Comparison of ENCODE assay signal across 8 cellular contexts in genomic region chr3:9769426-9770275, GRCh38. TPM values are rescaled to one million over a fixed set of nuclear protein-coding genes. Genes with fewer than 3 reads are reported as not detected.
DNase-seq lines count a peak whose midpoint lies in the region; ATAC-seq and TF ChIP-seq lines count a peak whose summit lies in the region.

TSS of gene CAMK1 (minus strand) at chr3:9769947. CDS start at chr3:9767749, 2,198 bp downstream.

- TF ChIP-seq CTCF in GM10248 (IDR thresholded peaks at IDR 0.05; ENCODE audit: control extremely low read depth, extremely low read depth, low read depth, missing control alignments) (no peak), RWPE1 (conservative IDR thresholded peaks at IDR 0.05; ENCODE audit: low read depth) (no peak), neural crest cell (conservative IDR thresholded peaks at IDR 0.05) (no peak)

- no peak within 1 kb of the TSS for H3K27ac Mint-ChIP-seq in activated naive CD4-positive, alpha-beta T cell treated with anti-CD3 and anti-CD28 coated beads, Interleukin-2, amount 50 U/mL, for 24 hours
- peak within 1 kb of the TSS; percentile 53 for H3K27ac Mint-ChIP-seq in neural crest cell (ENCODE audit: unreplicated experiment)

- H3K9me3 Mint-ChIP-seq in activated naive CD4-positive, alpha-beta T cell treated with anti-CD3 and anti-CD28 coated beads, Interleukin-2, amount 50 U/mL, for 24 hours = no peaks in the 10 kb centered on the region
- no peaks in the 10 kb centered on the region for H3K9me3 Mint-ChIP-seq in neural crest cell

- 17% methylated on average over 49 of the region's 49 CpGs for WGBS in thymus

- H3K36me3 Mint-ChIP-seq in activated naive CD4-positive, alpha-beta T cell treated with anti-CD3 and anti-CD28 coated beads, Interleukin-2, amount 50 U/mL, for 24 hours = no peaks in the 10 kb centered on the region
- H3K36me3 Mint-ChIP-seq in neural crest cell (ENCODE audit: low read depth) = no peaks in the 10 kb centered on the region

- H3K27ac ChIP-seq in RWPE1 (peak within 1 kb of the TSS; percentile 82), thymus (ENCODE audit: low read depth) (peak within 1 kb of the TSS; percentile 47)

- POLR2A ChIA-PET in GM10248 (lab: Yijun Ruan, JAX) = no interaction called here
- POLR2A ChIA-PET in RWPE1 (lab: Yijun Ruan, JAX; ENCODE audit: low non-redundant PET) = interaction anchor here (0.9 kb wide), 1 partner anchor 8 kb away, joined by 3 read pairs; no protein-coding TSS in a partner anchor

- CTCF ChIA-PET in GM10248 (lab: Yijun Ruan, JAX) (interaction anchor here (0.7 to 1.2 kb wide), 3 partner anchors 8 to 39 kb away, joined by 3 to 4 read pairs (median 3); no protein-coding TSS in a partner anchor), RWPE1 (lab: Yijun Ruan, JAX) (interaction anchor here (0.6 to 1.3 kb wide), 2 partner anchors 54 to 561 kb away, joined by 3 to 4 read pairs; no protein-coding TSS in a partner anchor)

- peak; percentile 74 for ATAC-seq in HG02884 (IDR thresholded peaks at IDR 0.05; ENCODE audit: unreplicated experiment)

- H3K9me3 ChIP-seq in thymus (ENCODE audit: control insufficient read depth) = no peaks in the 10 kb centered on the region

- H3K4me1 ChIP-seq in thymus (ENCODE audit: control insufficient read depth, insufficient read depth, low read length) = peaks cover 7% of the 10 kb centered on the region

- peaks cover 29% of the 10 kb centered on the region for H3K4me1 Mint-ChIP-seq in activated naive CD4-positive, alpha-beta T cell treated with anti-CD3 and anti-CD28 coated beads, Interleukin-2, amount 50 U/mL, for 24 hours
- peaks cover 29% of the 10 kb centered on the region for H3K4me1 Mint-ChIP-seq in neural crest cell

- no peaks in the 10 kb centered on the region for H3K27me3 Mint-ChIP-seq in activated naive CD4-positive, alpha-beta T cell treated with anti-CD3 and anti-CD28 coated beads, Interleukin-2, amount 50 U/mL, for 24 hours
- H3K27me3 Mint-ChIP-seq in neural crest cell (ENCODE audit: low read depth) = no peaks in the 10 kb centered on the region

- peak within 1 kb of the TSS; percentile 34 for H3K4me3 ChIP-seq in thymus (ENCODE audit: low read length)

- DNase-seq in GM10248 (ENCODE audit: extremely low spot score) = peak; percentile 80
- DNase-seq in RWPE1 (ENCODE audit: low spot score) = peak; percentile 61
- peak; percentile 78 for DNase-seq in germinal center (ENCODE audit: low spot score)
- DNase-seq in neural crest cell (ENCODE audit: low read depth, low spot score) = peak; percentile 64
- no peak for DNase-seq in HT-29 (ENCODE audit: low spot score)

- H3K27me3 ChIP-seq in thymus (ENCODE audit: control insufficient read depth, insufficient read depth) = no peaks in the 10 kb centered on the region

- H3K36me3 ChIP-seq in thymus (ENCODE audit: control insufficient read depth, insufficient read depth) = no peaks in the 10 kb centered on the region

- peak within 1 kb of the TSS; percentile 72 for H3K4me3 Mint-ChIP-seq in activated naive CD4-positive, alpha-beta T cell treated with anti-CD3 and anti-CD28 coated beads, Interleukin-2, amount 50 U/mL, for 24 hours
- H3K4me3 Mint-ChIP-seq in neural crest cell = peak within 1 kb of the TSS; percentile 84

RNA-seq across cellular contexts. Expression of gene CAMK1, which starts in this region (rescaled TPM):
- total RNA-seq in neural crest cell = 19.5 and 22.5 TPM in 2 replicates
- polyA plus RNA-seq in thymus = 11.9 TPM
- total RNA-seq in HT-29 (2014; rRNA removed; shearing (Covaris generic)) = 0.81 and 3.2 TPM in 2 replicates
